8 cellular contexts compared by ENCODE assay signal in the genomic region with DNA sequence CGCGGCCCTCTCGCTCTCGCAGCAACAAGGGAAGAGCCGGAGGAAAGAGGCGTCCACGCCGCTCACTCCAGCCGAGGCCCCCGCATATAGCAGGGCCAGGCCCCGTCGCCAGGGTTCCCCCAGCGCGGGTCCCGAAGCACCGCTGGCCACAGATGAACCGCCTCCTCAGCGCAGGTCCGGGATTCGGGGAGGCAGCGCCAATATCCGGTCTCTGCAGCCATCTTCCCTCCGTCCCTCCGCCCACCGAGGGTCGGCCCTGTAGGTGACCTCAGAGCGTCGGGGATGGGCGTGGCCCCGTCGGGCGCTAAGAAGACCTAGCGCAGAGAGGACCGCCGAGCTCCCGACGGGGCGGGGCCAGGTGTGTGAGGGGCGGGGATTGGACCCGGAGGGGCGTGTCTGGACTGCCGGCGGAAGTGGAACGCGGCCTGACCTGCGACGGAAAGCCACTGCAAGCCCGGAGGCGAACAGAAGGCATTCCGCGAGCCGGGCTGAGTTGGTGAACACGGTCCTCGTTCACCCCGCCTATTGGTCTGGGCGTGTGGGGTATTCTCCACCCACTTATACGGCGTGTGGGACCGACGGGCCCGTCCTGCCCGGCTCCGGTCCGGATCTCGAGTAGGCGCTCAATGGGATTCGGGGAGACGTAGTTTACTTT. TPM values are rescaled to one million over a fixed set of nuclear protein-coding genes. Genes with fewer than 3 reads are reported as not detected.
A peak's percentile ranks its signal among the peaks of the same experiment; 100 is the strongest.
DNase-seq lines count a peak whose midpoint lies in the region; ATAC-seq lines count a peak whose summit lies in the region.

No MANE protein-coding gene starts in this region.

- POLR2A ChIA-PET in activated CD4-positive, alpha-beta T cell treated with anti-CD3 and anti-CD28 coated beads, Interleukin-2, amount 10 ng/mL, durations not matched to agents 7 days and 5 days (lab: Charles Lee) = interaction anchor here (0.5 to 1.7 kb wide), 5 partner anchors 10 to 48 kb away, joined by 3 to 9 read pairs (median 4); a partner anchor contains a TSS

- H3K27me3 Mint-ChIP-seq in activated CD4-positive, alpha-beta T cell treated with anti-CD3 and anti-CD28 coated beads, Interleukin-2, amount 10 ng/mL, durations not matched to agents 7 days and 5 days = no peaks in the 10 kb centered on the region

- CTCF ChIA-PET in activated CD4-positive, alpha-beta T cell treated with anti-CD3 and anti-CD28 coated beads, Interleukin-2, amount 10 ng/mL, durations not matched to agents 7 days and 5 days (lab: Charles Lee) = interaction anchor here (0.7 to 1.6 kb wide), 4 partner anchors 28 to 68 kb away, joined by 3 to 5 read pairs (median 4); no protein-coding TSS in a partner anchor

- H3K9me3 Mint-ChIP-seq in activated CD4-positive, alpha-beta T cell treated with anti-CD3 and anti-CD28 coated beads, Interleukin-2, amount 10 ng/mL, durations not matched to agents 7 days and 5 days = peaks cover 15% of the 10 kb centered on the region

- DNase-seq in C1 segment of cervical spinal cord (lab: John Stamatoyannopoulos, UW) = peak; percentile 26 to 91 (median 72)
- peak; percentile 97 for DNase-seq in NCI-H526 treated with DMSO at 0.1 percent for 48 hours (lab: John Stamatoyannopoulos, UW)
- DNase-seq in activated CD4-positive, alpha-beta T cell treated with anti-CD3 and anti-CD28 coated beads, Interleukin-2, amount 10 ng/mL, durations not matched to agents 7 days and 5 days = peak; percentile 97
- peak; percentile 36 for DNase-seq in cortex of kidney (lab: John Stamatoyannopoulos, UW)
- DNase-seq in left kidney (ENCODE audit: low read depth, low spot score) = peak; percentile 99
- peak; percentile 99 for DNase-seq in stimulated activated CD4-positive, alpha-beta T cell treated with anti-CD3 and anti-CD28 coated beads, Interleukin-1b, Interleukin-23, amount 100 ng/mL, for 48 hours

- H3K4me3 Mint-ChIP-seq in activated CD4-positive, alpha-beta T cell treated with anti-CD3 and anti-CD28 coated beads, Interleukin-2, amount 10 ng/mL, durations not matched to agents 7 days and 5 days = peak overlapping the region; percentile 91

- peaks cover 50% of the 10 kb centered on the region for H3K36me3 Mint-ChIP-seq in activated CD4-positive, alpha-beta T cell treated with anti-CD3 and anti-CD28 coated beads, Interleukin-2, amount 10 ng/mL, durations not matched to agents 7 days and 5 days (ENCODE audit: low read depth)

- ATAC-seq in GM19351 (IDR thresholded peaks at IDR 0.05; ENCODE audit: unreplicated experiment) (peak; percentile 95), HG03520 (IDR thresholded peaks at IDR 0.05; ENCODE audit: unreplicated experiment) (peak; percentile 91)

- H3K4me1 Mint-ChIP-seq in activated CD4-positive, alpha-beta T cell treated with anti-CD3 and anti-CD28 coated beads, Interleukin-2, amount 10 ng/mL, durations not matched to agents 7 days and 5 days = peaks cover 27% of the 10 kb centered on the region

- H3K27ac Mint-ChIP-seq in activated CD4-positive, alpha-beta T cell treated with anti-CD3 and anti-CD28 coated beads, Interleukin-2, amount 10 ng/mL, durations not matched to agents 7 days and 5 days = peak overlapping the region; percentile 97

RNA-seq across cellular contexts. Expression of a gene that starts 26.8 kb away (rescaled TPM):
- 10 to 100 TPM; 33.0 to 35.7 TPM for total RNA-seq in activated CD4-positive, alpha-beta T cell treated with anti-CD3 and anti-CD28 coated beads, Interleukin-2, amount 10 ng/mL, durations not matched to agents 7 days and 5 days

RNA-seq across cellular contexts. Expression of a gene that starts 47.4 kb away (rescaled TPM):
- 10 to 100 TPM; 14.2 to 14.8 TPM for total RNA-seq in activated CD4-positive, alpha-beta T cell treated with anti-CD3 and anti-CD28 coated beads, Interleukin-2, amount 10 ng/mL, durations not matched to agents 7 days and 5 days

Comparison
In these comparisons a context has a peak if more than half of its experiments do, and no peak if none do; other contexts are left out.
1. Peak in every context shown above with its lines: DNase-seq and ATAC-seq.
2. DNase-seq: peak in every context shown above with its lines; median percentile 99 in left kidney; 99 in stimulated activated CD4-positive, alpha-beta T cell treated with anti-CD3 and anti-CD28 coated beads, Interleukin-1b, Interleukin-23, amount 100 ng/mL, for 48 hours; 97 in NCI-H526 treated with DMSO at 0.1 percent for 48 hours; 97 in activated CD4-positive, alpha-beta T cell treated with anti-CD3 and anti-CD28 coated beads, Interleukin-2, amount 10 ng/mL, durations not matched to agents 7 days and 5 days; 72 in C1 segment of cervical spinal cord; 36 in cortex of kidney.